In genomic region chr7:106009511-106010226, GRCh38 we compare ENCODE assay signal across 1 cellular context.
TF ChIP-seq lines count a peak whose summit lies in the region.

No MANE protein-coding gene starts in this region.

TF ChIP-seq in HepG2, 621 proteins besides CTCF, POLR2A, EP300 and RAD21 (continued from another document):
- no peak for TF ChIP-seq AKAP8 (CRISPR knock-in tag; IDR thresholded peaks at IDR 0.05)
- TF ChIP-seq ZNF430 (CRISPR knock-in tag; IDR thresholded peaks at IDR 0.05) = no peak
- TF ChIP-seq ZNF605 (CRISPR knock-in tag; IDR thresholded peaks at IDR 0.05) = no peak
- TF ChIP-seq RORA (CRISPR knock-in tag; IDR thresholded peaks at IDR 0.05) = no peak
- peak; percentile 14; the same call in 1 of the 2 replicates for TF ChIP-seq MAX (IDR thresholded peaks at IDR 0.05)
- no peak for TF ChIP-seq MXI1 (IDR thresholded peaks at IDR 0.05; ENCODE audit: borderline replicate concordance, low read depth, low read length)
- no peak for TF ChIP-seq EHMT2 (IDR thresholded peaks at IDR 0.05; ENCODE audit: borderline replicate concordance, low read depth, low read length)
